In the genomic region with DNA sequence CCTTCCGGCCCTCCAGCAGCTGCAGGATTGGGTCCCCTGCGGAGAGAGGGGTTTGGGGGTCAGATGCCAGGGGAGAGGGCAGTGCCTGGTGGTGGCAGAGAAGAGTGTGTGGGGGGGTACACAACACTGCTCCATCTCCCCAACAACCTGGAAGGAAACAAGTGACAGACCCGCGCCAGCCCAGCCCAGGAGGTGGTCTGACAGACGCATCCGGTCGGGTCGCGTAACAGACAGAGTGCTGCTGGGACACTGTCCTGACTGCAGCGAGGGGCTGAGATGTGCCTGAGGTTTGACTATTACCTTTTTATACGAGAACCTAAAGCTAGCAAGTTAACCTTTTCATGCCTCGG, we compare ENCODE assay signal across 10 cellular contexts. TPM values are rescaled to one million over a fixed set of nuclear protein-coding genes. Genes with fewer than 3 reads are reported as not detected.
DNase-seq lines count a peak whose midpoint lies in the region; ATAC-seq and TF ChIP-seq lines count a peak whose summit lies in the region.
"Had no signal": no experiment of that assay in that cellular context is flagged by ENCODE, and none has a peak within 500 bp of the region (broad histone marks: within the 10 kb centered on the region; RNA-seq: fewer than 3 reads in every experiment).

No MANE protein-coding gene starts in this region.

- peaks cover 38% of the 10 kb centered on the region for H3K36me3 ChIP-seq in CD4-positive, CD25-positive, alpha-beta regulatory T cell (ENCODE audit: control insufficient read depth, insufficient read depth, low read length)
- no peaks in the 10 kb centered on the region for H3K36me3 ChIP-seq in colonic mucosa
- H3K36me3 ChIP-seq in osteoblast (ENCODE audit: insufficient read depth, low read length), result no peaks in the 10 kb centered on the region

- no peaks in the 10 kb centered on the region for H3K9me3 ChIP-seq in CD4-positive, CD25-positive, alpha-beta regulatory T cell (ENCODE audit: control insufficient read depth in 2 of 2, low read length in 2 of 2)
- no peaks in the 10 kb centered on the region for H3K9me3 ChIP-seq in colonic mucosa
- no peaks in the 10 kb centered on the region for H3K9me3 ChIP-seq in osteoblast (ENCODE audit: low read depth, low read length)

- H3K36me3 Mint-ChIP-seq in CD4-positive, CD25-positive, alpha-beta regulatory T cell, result peaks cover 8% of the 10 kb centered on the region

- peak overlapping the region in 2 of 3 donors; percentile 54 to 83 for H3K27ac Mint-ChIP-seq in CD4-positive, CD25-positive, alpha-beta regulatory T cell

- H2AFZ ChIP-seq in osteoblast (ENCODE audit: low read length), result peak overlapping the region; percentile 87

- no peaks in the 10 kb centered on the region for H4K20me1 ChIP-seq in osteoblast (ENCODE audit: insufficient read depth, low read length)

- DNase-seq in CD4-positive, CD25-positive, alpha-beta regulatory T cell, result no peak
- peak; percentile 54 to 63 for DNase-seq in Kasumi-1 (lab: John Stamatoyannopoulos, UW)
- no peak for DNase-seq in colonic mucosa
- DNase-seq in osteoblast (ENCODE audit: insufficient read length, low spot score, missing footprints), result no peak
- no peak for DNase-seq in NCI-H2081 treated with DMSO at 0.1 percent for 48 hours (lab: John Stamatoyannopoulos, UW)
- DNase-seq in foreskin melanocyte, result no peak
- no peak for DNase-seq in HUDEP-2 (lab: John Stamatoyannopoulos, UW; ENCODE audit: unreplicated experiment in 76 of 76)
- no peak for DNase-seq in NCI-H1092 (lab: John Stamatoyannopoulos, UW)
- DNase-seq: mammary epithelial cell had no signal

- no peaks in the 10 kb centered on the region for H3K9me3 Mint-ChIP-seq in CD4-positive, CD25-positive, alpha-beta regulatory T cell

- H3K27me3 ChIP-seq in CD4-positive, CD25-positive, alpha-beta regulatory T cell (ENCODE audit: control insufficient read depth, insufficient read depth, low read length), result no peaks in the 10 kb centered on the region
- H3K27me3 ChIP-seq in colonic mucosa (no peaks in the 10 kb centered on the region), osteoblast (ENCODE audit: insufficient read depth, low read length) (no peaks in the 10 kb centered on the region)
- H3K27me3 ChIP-seq: cardiac muscle cell had no signal

- intact Hi-C loops in colonic mucosa (cut with DNase I), result no loop called here

- peak overlapping the region; percentile 70 for H3K27ac ChIP-seq in CD4-positive, CD25-positive, alpha-beta regulatory T cell (ENCODE audit: insufficient read depth, low read length, poor library complexity, severe bottlenecking)
- H3K27ac ChIP-seq in colonic mucosa (peak overlapping the region; percentile 8), osteoblast (ENCODE audit: low read depth, low read length) (no peak overlapping the region)

- peaks cover 0 to 31% (median 11%) of the 10 kb centered on the region in 4 donors for H3K4me1 Mint-ChIP-seq in CD4-positive, CD25-positive, alpha-beta regulatory T cell

- TF ChIP-seq CTCF in colonic mucosa (IDR thresholded peaks at IDR 0.05) (no peak), osteoblast (IDR thresholded peaks at IDR 0.05; ENCODE audit: extremely low read depth, low read depth, low read length) (no peak)

- H3K4me3 ChIP-seq in CD4-positive, CD25-positive, alpha-beta regulatory T cell (ENCODE audit: low read depth, low read length), result no peak overlapping the region
- H3K4me3 ChIP-seq in colonic mucosa (peak overlapping the region; percentile 4), osteoblast (ENCODE audit: insufficient read depth, low read length) (peak overlapping the region; percentile 68)
- H3K4me3 ChIP-seq: cardiac muscle cell had no signal

- peak overlapping the region; percentile 91 for H3K4me2 ChIP-seq in osteoblast (ENCODE audit: insufficient read depth, low read length)

- peak in 1 of 2 donors; percentile 18 for ATAC-seq in CD4-positive, CD25-positive, alpha-beta regulatory T cell (ENCODE audit: low read depth in 2 of 2)

- no peaks in the 10 kb centered on the region for H3K79me2 ChIP-seq in osteoblast (ENCODE audit: insufficient read depth, low read length)

- no peaks in the 10 kb centered on the region for H3K27me3 Mint-ChIP-seq in CD4-positive, CD25-positive, alpha-beta regulatory T cell

- peaks cover 28% of the 10 kb centered on the region for H3K4me1 ChIP-seq in CD4-positive, CD25-positive, alpha-beta regulatory T cell (ENCODE audit: control insufficient read depth, insufficient read depth, low read length, poor library complexity, severe bottlenecking)
- H3K4me1 ChIP-seq in colonic mucosa (peaks cover 4% of the 10 kb centered on the region), osteoblast (ENCODE audit: insufficient read depth, low read length) (peaks cover 16% of the 10 kb centered on the region)

- peak overlapping the region in 1 of 2 donors; percentile 61 for H3K9ac ChIP-seq in colonic mucosa (ENCODE audit: low read depth in 2 of 2, low read length in 2 of 2)

- peak overlapping the region in 3 of 4 donors; percentile 59 to 72 (median 72) for H3K4me3 Mint-ChIP-seq in CD4-positive, CD25-positive, alpha-beta regulatory T cell

RNA-seq across cellular contexts. Expression of gene UNC13D, which starts 16.2 kb away (rescaled TPM):
- total RNA-seq in CD4-positive, CD25-positive, alpha-beta regulatory T cell, result 149 TPM
- polyA plus RNA-seq in CD4-positive, CD25-positive, alpha-beta regulatory T cell, result 10 to 100 TPM; 41.6 to 51.7 (median 45.0) TPM
- 10 to 100 TPM; 25.9 to 35.0 TPM for total RNA-seq in colonic mucosa
- total RNA-seq in osteoblast, result 1.1 and 2.1 TPM in 2 replicates

RNA-seq across cellular contexts. Expression of gene WBP2, which starts 27.1 kb away (rescaled TPM):
- total RNA-seq in CD4-positive, CD25-positive, alpha-beta regulatory T cell, result 118 TPM
- polyA plus RNA-seq in CD4-positive, CD25-positive, alpha-beta regulatory T cell, result 100 to 1,000 TPM in 1 of 4 donors, 10 to 100 TPM in 3; 77.7 to 112 (median 91.2) TPM
- 100 to 1,000 TPM in 1 of 2 donors, 10 to 100 TPM in 1; 69.8 to 102 TPM for total RNA-seq in colonic mucosa
- 31.1 and 38.3 TPM in 2 replicates for total RNA-seq in osteoblast

RNA-seq across cellular contexts. Expression of gene UNK, which starts 43.4 kb away (rescaled TPM):
- total RNA-seq in CD4-positive, CD25-positive, alpha-beta regulatory T cell, result 33.9 TPM
- 10 to 100 TPM; 15.3 to 24.5 (median 23.0) TPM for polyA plus RNA-seq in CD4-positive, CD25-positive, alpha-beta regulatory T cell
- 10 to 100 TPM; 18.4 to 26.0 TPM for total RNA-seq in colonic mucosa
- total RNA-seq in osteoblast, result 18.5 and 23.6 TPM in 2 replicates

RNA-seq across cellular contexts. Expression of gene TRIM47, which starts 50.4 kb away (rescaled TPM):
- total RNA-seq in CD4-positive, CD25-positive, alpha-beta regulatory T cell, result 3.6 TPM
- 10 to 100 TPM in 3 of 4 donors, 1 to 10 TPM in 1; 8.7 to 16.6 (median 15.8) TPM for polyA plus RNA-seq in CD4-positive, CD25-positive, alpha-beta regulatory T cell
- total RNA-seq in colonic mucosa, result 10 to 100 TPM; 33.7 to 71.5 TPM
- 21.7 and 22.4 TPM in 2 replicates for total RNA-seq in osteoblast

Comparison
In these comparisons a context has a peak if more than half of its experiments do, and no peak if none do; other contexts are left out.
1. DNase-seq: peak in Kasumi-1 (2 of 2); none in CD4-positive, CD25-positive, alpha-beta regulatory T cell (0 of 3), colonic mucosa (single experiment), osteoblast (single experiment), NCI-H2081 treated with DMSO at 0.1 percent for 48 hours (single experiment), foreskin melanocyte (single experiment), HUDEP-2 (0 of 76) and NCI-H1092 (single experiment).